Comparison of ENCODE assay signal across 8 cellular contexts in genomic region chr12:12267801-12268200, GRCh38. TPM values are rescaled to one million over a fixed set of nuclear protein-coding genes. Genes with fewer than 3 reads are reported as not detected.
DNase-seq lines count a peak whose midpoint lies in the region; ATAC-seq and TF ChIP-seq lines count a peak whose summit lies in the region.

No MANE protein-coding gene starts in this region.

- peak overlapping the region; percentile 80 for H3K4me3 ChIP-seq in Jurkat, Clone E6-1 (ENCODE audit: low read length)
- H3K4me3 ChIP-seq in astrocyte of the cerebellum (ENCODE audit: low read depth, low read length) (peak overlapping the region; percentile 63), liver (ENCODE audit: low read depth in 1 of 3, low read length in 3 of 3) (peak overlapping the region; percentile 11 to 76 (median 72)), urinary bladder (ENCODE audit: low read depth, low read length) (peak overlapping the region; percentile 82), aorta (ENCODE audit: low read length in 2 of 2) (no peak overlapping the region)

- no peak for TF ChIP-seq CTCF in astrocyte of the cerebellum (IDR thresholded peaks at IDR 0.05; ENCODE audit: low read depth, low read length, missing control alignments)
- no peak for TF ChIP-seq CTCF in liver (IDR thresholded peaks at IDR 0.05; ENCODE audit: low read depth, low read length, missing input control)

- H3K9ac ChIP-seq in liver (ENCODE audit: low read depth in 1 of 2, low read length in 2 of 2) = peak overlapping the region in 1 of 2 donors; percentile 88

- intact Hi-C loops in aorta (cut with DNase I) = loop anchor here (5.0 to 10.0 kb wide), 3 partner anchors 57 to 83 kb away; no protein-coding TSS in a partner anchor

- H3K9me3 ChIP-seq in liver (ENCODE audit: control insufficient read depth in 4 of 4, low read length in 3 of 4) = no peaks in the 10 kb centered on the region
- no peaks in the 10 kb centered on the region for H3K9me3 ChIP-seq in aorta (ENCODE audit: control insufficient read depth, low read length)

- peak; percentile 56 for DNase-seq in D341Med (ENCODE audit: low spot score)
- DNase-seq in Jurkat, Clone E6-1 (ENCODE audit: low read depth, low spot score) = no peak
- DNase-seq in astrocyte of the cerebellum (ENCODE audit: low read depth) = no peak
- no peak for DNase-seq in HEK293T (ENCODE audit: extremely low spot score)
- DNase-seq in aorta = no peak

- H3K4me1 ChIP-seq in liver (ENCODE audit: control insufficient read depth in 4 of 4, insufficient read depth in 4 of 4, low read length in 3 of 4) = peaks cover 6 to 21% (median 9%) of the 10 kb centered on the region in 4 donors
- no peaks in the 10 kb centered on the region for H3K4me1 ChIP-seq in urinary bladder (ENCODE audit: insufficient read depth)
- H3K4me1 ChIP-seq in aorta (ENCODE audit: control insufficient read depth in 1 of 2, insufficient read depth in 2 of 2, low read length in 2 of 2) = no peaks in the 10 kb centered on the region

- no peak for ATAC-seq in aorta (ENCODE audit: low FRiP score)
- no peak for ATAC-seq in HG02981 (IDR thresholded peaks at IDR 0.05; ENCODE audit: unreplicated experiment)

- in situ Hi-C loops in astrocyte of the cerebellum (cut with HindIII; ENCODE audit: low sequenced_read_pairs) = loop anchor here (10.0 kb wide), 1 partner anchor 57 kb away; no protein-coding TSS in a partner anchor

- CTCF ChIA-PET in HEK293T (lab: Yijun Ruan, JAX) = interaction anchor here (1.1 kb wide), 1 partner anchor 82 kb away, joined by 3 read pairs; the partner anchor contains the start of gene MANSC1

- peak in 1 of 2 donors; percentile 17 for TF ChIP-seq RAD21 in liver (IDR thresholded peaks at IDR 0.05)

- 23% methylated on average over 5 of the region's 5 CpGs for WGBS in liver
- 24% methylated on average over 5 of the region's 5 CpGs for WGBS in urinary bladder
- WGBS in aorta, 2 donors = 19 to 20% methylated on average over 5 of the region's 5 CpGs

- H3K27ac ChIP-seq in liver (ENCODE audit: low read depth in 1 of 2, low read length in 2 of 2) = peak overlapping the region; percentile 95 to 99
- no peak overlapping the region for H3K27ac ChIP-seq in urinary bladder (ENCODE audit: low read depth)
- no peak overlapping the region for H3K27ac ChIP-seq in aorta (ENCODE audit: low read depth in 1 of 2, low read length in 2 of 2)

- POLR2A ChIA-PET in HEK293T (lab: Yijun Ruan, JAX) = interaction anchor here (1.5 to 3.5 kb wide), 2 partner anchors 9 to 52 kb away, joined by 5 to 21 read pairs; no protein-coding TSS in a partner anchor

- H3K27me3 ChIP-seq in liver (ENCODE audit: control insufficient read depth in 4 of 4, insufficient read depth in 4 of 4, low read length in 3 of 4) (no peaks in the 10 kb centered on the region), aorta (ENCODE audit: control insufficient read depth in 1 of 2, insufficient read depth in 2 of 2, low read length in 1 of 2) (no peaks in the 10 kb centered on the region)

- H3K36me3 ChIP-seq in liver (ENCODE audit: control insufficient read depth in 4 of 4, insufficient read depth in 3 of 4, low read depth in 1 of 4, low read length in 3 of 4) = no peaks in the 10 kb centered on the region
- no peaks in the 10 kb centered on the region for H3K36me3 ChIP-seq in urinary bladder (ENCODE audit: insufficient read depth)
- H3K36me3 ChIP-seq in aorta (ENCODE audit: control insufficient read depth in 1 of 2, insufficient read depth in 2 of 2, low read length in 1 of 2) = no peaks in the 10 kb centered on the region

TF ChIP-seq in liver, 16 proteins besides CTCF, POLR2A, EP300 and RAD21:
- TF ChIP-seq SP1 (IDR thresholded peaks at IDR 0.05) (no peak), NR2F2 (IDR thresholded peaks at IDR 0.05) (no peak), ZBTB33 (IDR thresholded peaks at IDR 0.05) (no peak)
TF ChIP-seq in liver: peak in this region for 0.

TF ChIP-seq in HEK293T, 16 proteins besides CTCF, POLR2A, EP300 and RAD21:
- no peak for TF ChIP-seq FOXM1 (IDR thresholded peaks at IDR 0.05; ENCODE audit: borderline replicate concordance)
- no peak for TF ChIP-seq LEF1 (IDR thresholded peaks at IDR 0.05; ENCODE audit: borderline replicate concordance)
- TF ChIP-seq L3MBTL2 (conservative IDR thresholded peaks at IDR 0.05) = no peak
- no peak for TF ChIP-seq FOXA1 (IDR thresholded peaks at IDR 0.05)
- TF ChIP-seq BHLHE40 (IDR thresholded peaks at IDR 0.05; ENCODE audit: borderline replicate concordance) = no peak
- no peak for TF ChIP-seq SP1 (IDR thresholded peaks at IDR 0.05)
- TF ChIP-seq TARDBP (IDR thresholded peaks at IDR 0.05) = no peak
- TF ChIP-seq ZNF384 (IDR thresholded peaks at IDR 0.05) = no peak
- TF ChIP-seq FOXK2 (IDR thresholded peaks at IDR 0.05) = no peak
- TF ChIP-seq SUZ12 (IDR thresholded peaks at IDR 0.05) = no peak
- no peak for TF ChIP-seq NFRKB (IDR thresholded peaks at IDR 0.05)
- TF ChIP-seq CTBP1 (IDR thresholded peaks at IDR 0.05; ENCODE audit: borderline replicate concordance) = no peak
- TF ChIP-seq HDGF (IDR thresholded peaks at IDR 0.05; ENCODE audit: borderline replicate concordance) = no peak
- TF ChIP-seq ARNT (IDR thresholded peaks at IDR 0.05) = no peak
- no peak for TF ChIP-seq ELF4 (IDR thresholded peaks at IDR 0.05)
- no peak for TF ChIP-seq PKNOX1 (IDR thresholded peaks at IDR 0.05)

RNA-seq across cellular contexts. Expression of gene LRP6, which starts 1.0 kb away (rescaled TPM):
- polyA plus RNA-seq in Jurkat, Clone E6-1 (2012; ENCODE audit: insufficient read depth, insufficient read length) = 10.1 TPM
- total RNA-seq in liver = 10 to 100 TPM; 24.7 to 76.8 TPM
- 10 to 100 TPM; 14.7 to 21.7 TPM for polyA plus RNA-seq in liver
- 98.3 TPM for total RNA-seq in urinary bladder
- 15.4 TPM for polyA plus RNA-seq in urinary bladder
- 10 to 100 TPM; 36.5 to 57.0 TPM for total RNA-seq in aorta
- polyA plus RNA-seq in aorta = 10 to 100 TPM in 1 of 2 donors, 1 to 10 TPM in 1; 5.4 to 14.5 TPM

Comparison
In these comparisons a context has a peak if more than half of its experiments do, and no peak if none do; other contexts are left out.
1. H3K4me3 ChIP-seq: peak in Jurkat, Clone E6-1 (single experiment), astrocyte of the cerebellum (single experiment), liver (3 of 3) and urinary bladder (single experiment); none in aorta (0 of 2).
2. H3K27ac ChIP-seq: peak in liver (2 of 2); none in urinary bladder (single experiment) and aorta (0 of 2).